Comparison of ENCODE assay signal across 8 cellular contexts in the genomic region with DNA sequence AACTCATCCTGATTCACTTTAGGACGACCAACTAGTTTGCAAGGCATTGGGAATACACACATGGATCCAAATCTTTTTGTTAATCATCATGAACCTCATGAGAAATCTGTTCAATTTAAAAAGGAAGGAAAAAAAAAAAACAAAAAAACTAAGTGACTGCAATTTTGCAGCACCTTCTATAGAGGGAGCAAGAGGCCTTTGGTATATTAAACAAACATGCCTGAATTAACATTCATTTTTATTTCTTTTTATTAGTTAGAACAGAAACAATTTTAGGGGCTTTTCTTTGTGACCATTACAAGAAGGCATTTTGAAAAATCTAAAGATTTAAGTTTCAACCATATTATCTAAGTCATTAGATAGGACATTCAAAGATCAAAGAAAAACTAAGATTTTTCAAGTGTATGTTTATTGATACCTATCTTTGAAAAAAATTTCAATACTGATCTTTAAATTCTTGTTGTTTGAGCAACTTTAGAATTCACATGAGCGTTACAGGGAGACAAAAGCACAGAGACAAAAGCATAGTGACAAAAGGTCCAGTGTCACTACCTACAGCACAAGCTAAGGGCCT.
DNase-seq lines count a peak whose midpoint lies in the region; TF ChIP-seq lines count a peak whose summit lies in the region.

No MANE protein-coding gene starts in this region.

- H2BK5ac ChIP-seq in H9 (ENCODE audit: insufficient read length, low read length) (no peak overlapping the region), mesendoderm (ENCODE audit: low read length) (no peak overlapping the region)

- no peaks in the 10 kb centered on the region for H3K79me2 ChIP-seq in H9 (ENCODE audit: insufficient read depth, low read length)
- no peaks in the 10 kb centered on the region for H3K79me2 ChIP-seq in mesendoderm (ENCODE audit: control insufficient read depth, insufficient read depth, low read length)

- H4K5ac ChIP-seq in H9 (ENCODE audit: insufficient read length, low read depth, low read length) (no peak overlapping the region), mesendoderm (ENCODE audit: low read length) (no peak overlapping the region)

- H2BK120ac ChIP-seq in H9 (ENCODE audit: low read depth, low read length, poor library complexity, severe bottlenecking) (no peak overlapping the region), mesendoderm (ENCODE audit: low read depth, low read length) (no peak overlapping the region)

- no peak overlapping the region for H2AFZ ChIP-seq in H9 (ENCODE audit: low read length)

- DNase-seq in Caki2 (ENCODE audit: low read depth) (peak; percentile 0), H9 (no peak), right atrium auricular region (ENCODE audit: low spot score) (no peak), testis (no peak), NCI-H2227 treated with DMSO at 0.1 percent for 48 hours (lab: John Stamatoyannopoulos, UW) (no peak), UCSD-AML1 (lab: John Stamatoyannopoulos, UW; ENCODE audit: unreplicated experiment) (no peak), mesendoderm (no peak)

- no peak overlapping the region for H2BK20ac ChIP-seq in H9 (ENCODE audit: low read depth, low read length, poor library complexity, severe bottlenecking)

- H4K8ac ChIP-seq in H9 (replicated peaks; ENCODE audit: insufficient read length, low read depth, low read length) (no peak overlapping the region), mesendoderm (ENCODE audit: low read depth, low read length) (no peak overlapping the region)

- H3K9ac ChIP-seq in H9 (ENCODE audit: extremely low read depth, insufficient read length, low read length): no peak overlapping the region
- H3K9ac ChIP-seq in mesendoderm (ENCODE audit: low read length): no peak overlapping the region

- no peak overlapping the region for H3K4me3 ChIP-seq in right atrium auricular region
- no peak overlapping the region for H3K4me3 ChIP-seq in testis
- H3K4me3 ChIP-seq in mesendoderm (ENCODE audit: low read length): no peak overlapping the region

- H3K4me1 Mint-ChIP-seq in H9: no peaks in the 10 kb centered on the region

- H3K56ac ChIP-seq in H9 (ENCODE audit: insufficient read length, low read depth, low read length): no peak overlapping the region
- H3K56ac ChIP-seq in mesendoderm (ENCODE audit: low read length): no peak overlapping the region

- intact Hi-C loops in testis (cut with DNase I; ENCODE audit: low total_unique reads): no loop called here

- no CpG with 5 or more reads among the region's 2 CpGs for WGBS in H9 (ENCODE audit: extremely low coverage, insufficient read length, low lambda C conversion rate)
- WGBS in testis, 2 donors: 56 to 57% methylated on average over 2 of the region's 2 CpGs
- WGBS in mesendoderm (ENCODE audit: extremely low coverage, insufficient coverage, low lambda C conversion rate): no CpG with 5 or more reads among the region's 2 CpGs

- H4K20me1 ChIP-seq in H9 (ENCODE audit: control insufficient read depth, insufficient read depth, insufficient read length): no peaks in the 10 kb centered on the region

- H3K36me3 ChIP-seq in right atrium auricular region (peaks cover 11% of the 10 kb centered on the region), testis (ENCODE audit: low read depth, missing control alignments) (no peaks in the 10 kb centered on the region), mesendoderm (ENCODE audit: control insufficient read depth, insufficient read depth, low read length) (no peaks in the 10 kb centered on the region)

- H3K9me3 Mint-ChIP-seq in H9: no peaks in the 10 kb centered on the region

- TF ChIP-seq POLR2A in testis (IDR thresholded peaks at IDR 0.05): no peak

- H3K18ac ChIP-seq in H9 (ENCODE audit: insufficient read length, low read depth, low read length): no peak overlapping the region
- no peak overlapping the region for H3K18ac ChIP-seq in mesendoderm (ENCODE audit: low read length)

- H3K27ac ChIP-seq in H9 (ENCODE audit: insufficient read length, low read depth, low read length): no peak overlapping the region
- no peak overlapping the region for H3K27ac ChIP-seq in VCaP
- no peak overlapping the region for H3K27ac ChIP-seq in right atrium auricular region
- H3K27ac ChIP-seq in testis: no peak overlapping the region
- no peak overlapping the region for H3K27ac ChIP-seq in mesendoderm (ENCODE audit: low read depth, low read length)

- no peaks in the 10 kb centered on the region for H3K79me1 ChIP-seq in H9 (ENCODE audit: insufficient read depth, low read depth, low read length, poor library complexity, severe bottlenecking)
- no peaks in the 10 kb centered on the region for H3K79me1 ChIP-seq in mesendoderm (ENCODE audit: low read length)

- H3K23ac ChIP-seq in H9 (ENCODE audit: insufficient read length, low read depth, low read length) (no peak overlapping the region), mesendoderm (ENCODE audit: low read length) (no peak overlapping the region)

- no peak overlapping the region for H3K14ac ChIP-seq in H9 (ENCODE audit: insufficient read depth, low read length)

- H3K4ac ChIP-seq in H9 (ENCODE audit: low read depth, low read length): no peak overlapping the region
- no peak overlapping the region for H3K4ac ChIP-seq in mesendoderm (ENCODE audit: low read depth, low read length)

- H3K23me2 ChIP-seq in H9 (ENCODE audit: insufficient read length, low read depth, low read length, poor library complexity, severe bottlenecking): no peaks in the 10 kb centered on the region

- H3K4me2 ChIP-seq in H9 (ENCODE audit: insufficient read depth, insufficient read length, low read length) (no peak overlapping the region), mesendoderm (ENCODE audit: low read length) (no peak overlapping the region)

- no peak overlapping the region for H2AK5ac ChIP-seq in H9 (ENCODE audit: insufficient read length, low read length)
- H2AK5ac ChIP-seq in mesendoderm (ENCODE audit: low read length): no peak overlapping the region

- H3K27me3 ChIP-seq in H9 (ENCODE audit: insufficient read depth, low read length) (no peaks in the 10 kb centered on the region), right atrium auricular region (no peaks in the 10 kb centered on the region), testis (no peaks in the 10 kb centered on the region), mesendoderm (ENCODE audit: insufficient read depth, low read length, poor library complexity) (no peaks in the 10 kb centered on the region)

- TF ChIP-seq CTCF in H9 (conservative IDR thresholded peaks at IDR 0.05) (peak; percentile 86), VCaP (conservative IDR thresholded peaks at IDR 0.05) (peak; percentile 87), right atrium auricular region (IDR thresholded peaks at IDR 0.05) (peak; percentile 74 to 87), testis (IDR thresholded peaks at IDR 0.05) (peak in 2 of 3 experiments; percentile 26 to 70)

- H2BK15ac ChIP-seq in H9 (ENCODE audit: low read depth, low read length): no peak overlapping the region
- no peak overlapping the region for H2BK15ac ChIP-seq in mesendoderm (replicated peaks; ENCODE audit: low read depth)

- no peak overlapping the region for H3K4me3 Mint-ChIP-seq in H9

- H3K4me1 ChIP-seq in H9 (ENCODE audit: insufficient read depth, low read length) (no peaks in the 10 kb centered on the region), right atrium auricular region (peaks cover 0 to 5% of the 10 kb centered on the region in 2 donors), testis (peaks cover 6% of the 10 kb centered on the region), mesendoderm (ENCODE audit: control insufficient read depth, low read depth, low read length) (no peaks in the 10 kb centered on the region)

- in situ Hi-C loops in Caki2 (cut with HindIII; ENCODE audit: low pct_unique_long_range_greater_than_20kb, low sequenced_read_pairs): no loop called here

- H3K27ac Mint-ChIP-seq in H9: no peak overlapping the region; a peak in 1 of 7 replicates

- H3T11ph ChIP-seq in H9 (ENCODE audit: low read length): no peak overlapping the region

- H2BK12ac ChIP-seq in H9 (ENCODE audit: insufficient read length, low read depth, low read length): no peak overlapping the region

- no peak overlapping the region for H4K91ac ChIP-seq in H9 (ENCODE audit: insufficient read length, low read depth, low read length)

- H3K9me3 ChIP-seq in H9 (ENCODE audit: control insufficient read depth, low read depth, low read length) (no peaks in the 10 kb centered on the region), right atrium auricular region (no peaks in the 10 kb centered on the region), testis (no peaks in the 10 kb centered on the region)

- no peaks in the 10 kb centered on the region for H3K27me3 Mint-ChIP-seq in H9 (ENCODE audit: low read depth)

- H3K36me3 Mint-ChIP-seq in H9 (ENCODE audit: insufficient read depth in 1 of 3, low read depth in 3 of 3): peaks cover 4 to 21% (median 7%) of the 10 kb centered on the region in 3 experiments; a peak in 6 of 7 replicates
